Comparison of ENCODE assay signal across 18 cellular contexts in the genomic region with DNA sequence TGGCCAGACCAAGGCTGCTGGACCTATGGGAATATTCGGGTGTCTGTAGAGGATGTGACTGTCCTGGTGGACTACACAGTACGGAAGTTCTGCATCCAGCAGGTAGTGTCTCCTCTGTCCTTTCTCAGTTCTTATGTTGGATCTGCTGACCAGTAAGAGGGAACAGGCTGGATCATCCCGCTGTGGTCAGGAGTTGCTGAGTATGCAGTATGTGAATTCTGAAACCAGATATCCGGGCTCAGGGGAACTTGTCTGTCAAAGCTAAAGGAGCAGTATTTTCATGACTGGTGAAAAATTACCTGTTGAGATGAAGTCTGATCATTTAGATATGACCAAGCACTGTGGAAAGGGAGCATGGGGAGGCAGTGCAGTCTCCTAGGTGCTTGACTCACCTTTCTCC. TPM values are rescaled to one million over a fixed set of nuclear protein-coding genes. Genes with fewer than 3 reads are reported as not detected.
"Had no signal": no experiment of that assay in that cellular context is flagged by ENCODE, and none has a peak within 500 bp of the region (broad histone marks: within the 10 kb centered on the region; RNA-seq: fewer than 3 reads in every experiment).

No MANE protein-coding gene starts in this region.

- H3K9me2 ChIP-seq: SK-N-SH had no signal

- H3K4me3 Mint-ChIP-seq: activated B cell treated with CpG ODN at 0.5 μM for 24 hours; activated naive CD8-positive, alpha-beta T cell; immature natural killer cell had no signal

- ATAC-seq: naive thymus-derived CD4-positive, alpha-beta T cell had no signal

- H3K36me3 Mint-ChIP-seq: activated naive CD8-positive, alpha-beta T cell had no signal

- H3K36me3 ChIP-seq: prostate gland had no signal

- H3K27me3 Mint-ChIP-seq: activated B cell treated with CpG ODN at 0.5 μM for 24 hours; activated naive CD8-positive, alpha-beta T cell; naive thymus-derived CD4-positive, alpha-beta T cell had no signal

- H3K27ac Mint-ChIP-seq: activated B cell treated with CpG ODN at 0.5 μM for 24 hours; activated naive CD8-positive, alpha-beta T cell had no signal

- H3K9me3 ChIP-seq: ascending aorta, esophagus muscularis mucosa, prostate gland, SK-N-SH, tibial nerve had no signal

- H3K27me3 ChIP-seq: ascending aorta, esophagus muscularis mucosa, tibial nerve had no signal

- H3K27ac ChIP-seq: ascending aorta, esophagus muscularis mucosa, tibial nerve had no signal

- H3K4me3 ChIP-seq: ascending aorta, esophagus muscularis mucosa, lung, prostate gland, tibial nerve had no signal

- H3K4me2 ChIP-seq: SK-N-SH had no signal

- H3K4me1 Mint-ChIP-seq: activated B cell treated with CpG ODN at 0.5 μM for 24 hours; immature natural killer cell; naive thymus-derived CD4-positive, alpha-beta T cell had no signal

- H3K9me3 Mint-ChIP-seq: activated B cell treated with CpG ODN at 0.5 μM for 24 hours, immature natural killer cell had no signal

- DNase-seq: activated B cell treated with CpG ODN at 0.5 μM for 24 hours; activated CD4-positive, alpha-beta T cell treated with anti-CD3 and anti-CD28 coated beads, Interleukin-2, amount 50 U/mL, for 48 hours; foreskin fibroblast; glutamatergic neuron; immature natural killer cell; midbrain; naive thymus-derived CD4-positive, alpha-beta T cell; nucleus accumbens; Right ventricle myocardium superior; SK-N-SH; stimulated activated CD4-positive, alpha-beta T cell treated with anti-CD3 and anti-CD28 coated beads, Interleukin-2, amount 100 ng/mL, for 48 hours had no signal

- H3K4me1 ChIP-seq: ascending aorta, esophagus muscularis mucosa, tibial nerve had no signal

RNA-seq across cellular contexts. Expression of a gene that starts 22.1 kb away (rescaled TPM):
- total RNA-seq: ascending aorta, esophagus muscularis mucosa, prostate gland, Right ventricle myocardium superior had no signal
- polyA plus RNA-seq: immature natural killer cell; naive thymus-derived CD4-positive, alpha-beta T cell had no signal

RNA-seq across cellular contexts. Expression of a gene that starts 50.1 kb away (rescaled TPM):
- total RNA-seq: activated B cell treated with CpG ODN at 0.5 μM for 24 hours, ascending aorta, bronchial epithelial cell, esophagus muscularis mucosa, lung, Right ventricle myocardium superior had no signal
- polyA plus RNA-seq: lung, SK-N-SH had no signal
